In the genomic region with DNA sequence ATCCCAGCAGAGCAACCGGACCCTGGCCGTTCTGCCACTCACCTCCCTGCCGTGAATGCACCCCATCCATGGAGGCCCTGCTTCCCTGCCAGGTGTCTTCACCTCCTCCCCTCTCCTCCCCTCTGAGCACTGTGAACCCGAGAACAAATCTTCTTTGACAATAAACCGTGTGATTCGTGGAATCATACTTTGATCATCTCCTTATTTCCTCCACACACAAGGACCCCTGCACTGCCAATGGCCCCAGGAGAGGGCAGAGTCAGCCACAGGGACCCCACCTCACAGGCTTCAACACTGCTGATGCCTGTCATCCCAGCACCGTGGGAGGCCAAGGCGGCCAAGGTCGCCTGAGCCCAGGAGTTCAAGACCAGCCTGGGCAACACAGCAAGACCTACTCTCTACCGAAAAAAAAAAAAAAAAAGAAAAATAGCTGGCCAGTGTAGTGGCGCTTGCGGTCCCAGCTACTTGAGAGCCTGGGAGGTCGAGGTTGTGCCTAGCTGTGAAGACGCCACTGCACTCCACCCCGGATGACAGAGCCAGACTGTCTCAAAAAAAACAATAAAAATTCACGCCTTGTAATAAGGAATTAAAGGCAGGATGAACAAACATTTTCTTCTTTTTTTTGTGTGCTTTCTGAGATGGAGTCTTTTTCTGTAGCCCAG, we compare ENCODE assay signal across 1 cellular context.
TF ChIP-seq lines count a peak whose summit lies in the region.

No MANE protein-coding gene starts in this region.

TF ChIP-seq in HCT116, 20 proteins besides CTCF, POLR2A, EP300 and RAD21 (continued from another document):
- TF ChIP-seq, protein P1, sequence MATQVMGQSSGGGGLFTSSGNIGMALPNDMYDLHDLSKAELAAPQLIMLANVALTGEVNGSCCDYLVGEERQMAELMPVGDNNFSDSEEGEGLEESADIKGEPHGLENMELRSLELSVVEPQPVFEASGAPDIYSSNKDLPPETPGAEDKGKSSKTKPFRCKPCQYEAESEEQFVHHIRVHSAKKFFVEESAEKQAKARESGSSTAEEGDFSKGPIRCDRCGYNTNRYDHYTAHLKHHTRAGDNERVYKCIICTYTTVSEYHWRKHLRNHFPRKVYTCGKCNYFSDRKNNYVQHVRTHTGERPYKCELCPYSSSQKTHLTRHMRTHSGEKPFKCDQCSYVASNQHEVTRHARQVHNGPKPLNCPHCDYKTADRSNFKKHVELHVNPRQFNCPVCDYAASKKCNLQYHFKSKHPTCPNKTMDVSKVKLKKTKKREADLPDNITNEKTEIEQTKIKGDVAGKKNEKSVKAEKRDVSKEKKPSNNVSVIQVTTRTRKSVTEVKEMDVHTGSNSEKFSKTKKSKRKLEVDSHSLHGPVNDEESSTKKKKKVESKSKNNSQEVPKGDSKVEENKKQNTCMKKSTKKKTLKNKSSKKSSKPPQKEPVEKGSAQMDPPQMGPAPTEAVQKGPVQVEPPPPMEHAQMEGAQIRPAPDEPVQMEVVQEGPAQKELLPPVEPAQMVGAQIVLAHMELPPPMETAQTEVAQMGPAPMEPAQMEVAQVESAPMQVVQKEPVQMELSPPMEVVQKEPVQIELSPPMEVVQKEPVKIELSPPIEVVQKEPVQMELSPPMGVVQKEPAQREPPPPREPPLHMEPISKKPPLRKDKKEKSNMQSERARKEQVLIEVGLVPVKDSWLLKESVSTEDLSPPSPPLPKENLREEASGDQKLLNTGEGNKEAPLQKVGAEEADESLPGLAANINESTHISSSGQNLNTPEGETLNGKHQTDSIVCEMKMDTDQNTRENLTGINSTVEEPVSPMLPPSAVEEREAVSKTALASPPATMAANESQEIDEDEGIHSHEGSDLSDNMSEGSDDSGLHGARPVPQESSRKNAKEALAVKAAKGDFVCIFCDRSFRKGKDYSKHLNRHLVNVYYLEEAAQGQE (IDR thresholded peaks at IDR 0.05; ENCODE audit: low read depth) = no peak
- TF ChIP-seq, protein P2, sequence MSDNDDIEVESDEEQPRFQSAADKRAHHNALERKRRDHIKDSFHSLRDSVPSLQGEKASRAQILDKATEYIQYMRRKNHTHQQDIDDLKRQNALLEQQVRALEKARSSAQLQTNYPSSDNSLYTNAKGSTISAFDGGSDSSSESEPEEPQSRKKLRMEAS (IDR thresholded peaks at IDR 0.05) = no peak
- TF ChIP-seq EZH2 (IDR thresholded peaks at IDR 0.05) = no peak
- no peak for TF ChIP-seq TCF7L2 (IDR thresholded peaks at IDR 0.05; ENCODE audit: borderline replicate concordance, extremely low read depth, insufficient read depth, insufficient read length)
- TF ChIP-seq CEBPB (IDR thresholded peaks at IDR 0.05; ENCODE audit: low read depth) = no peak
- TF ChIP-seq ATF3 (IDR thresholded peaks at IDR 0.05) = no peak
- TF ChIP-seq FOSL1 (IDR thresholded peaks at IDR 0.05; ENCODE audit: low read depth) = no peak
- TF ChIP-seq YY1 (IDR thresholded peaks at IDR 0.05; ENCODE audit: extremely low read depth, insufficient replicate concordance, low read depth, low read length) = no peak
- no peak for TF ChIP-seq ELF1 (IDR thresholded peaks at IDR 0.05; ENCODE audit: borderline replicate concordance, low read depth)
TF ChIP-seq in HCT116: peak in this region for 0.
